1 cellular context compared by ENCODE assay signal in the genomic region with DNA sequence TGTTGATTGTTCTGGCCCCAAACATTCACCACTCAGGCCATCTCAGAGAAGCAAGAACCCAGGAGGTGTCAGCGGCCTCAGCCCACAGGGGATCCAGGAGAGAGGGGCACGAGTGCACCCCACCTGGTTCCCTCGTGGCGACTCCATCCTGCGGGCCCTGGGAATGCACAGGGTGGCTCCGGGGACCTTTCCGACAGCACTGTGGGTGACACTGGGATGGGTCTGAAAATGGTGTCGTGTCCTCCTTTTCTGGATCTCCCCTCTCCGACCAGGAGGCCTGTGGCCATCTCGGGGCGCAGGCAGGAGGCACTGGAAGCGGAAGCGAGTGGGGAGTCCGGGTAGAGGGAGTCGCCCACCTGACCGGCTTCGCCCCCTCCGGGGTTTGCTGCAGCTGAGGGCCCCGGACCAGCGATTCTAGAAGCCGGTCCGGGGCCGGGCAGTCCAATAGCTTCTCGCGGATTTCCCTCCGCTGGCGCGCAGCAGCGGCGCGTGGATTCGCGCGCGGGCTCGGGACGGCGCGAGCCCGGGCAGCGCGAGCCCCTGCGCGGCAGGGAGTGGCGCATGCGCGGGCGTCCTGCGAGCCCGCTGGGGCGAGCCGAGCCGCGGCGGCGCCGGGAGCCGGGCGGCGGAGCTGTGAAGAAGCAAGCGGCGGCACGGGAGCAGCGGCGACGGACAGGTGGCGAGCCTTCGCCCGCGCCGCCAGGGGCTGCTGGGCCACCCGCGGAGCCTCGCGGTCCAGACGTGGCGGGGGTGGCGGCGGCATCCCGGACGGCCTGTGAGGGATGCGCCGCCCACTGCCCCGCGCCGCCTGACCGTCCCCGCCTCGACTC.
TF ChIP-seq lines count a peak whose summit lies in the region.

A gene with protein sequence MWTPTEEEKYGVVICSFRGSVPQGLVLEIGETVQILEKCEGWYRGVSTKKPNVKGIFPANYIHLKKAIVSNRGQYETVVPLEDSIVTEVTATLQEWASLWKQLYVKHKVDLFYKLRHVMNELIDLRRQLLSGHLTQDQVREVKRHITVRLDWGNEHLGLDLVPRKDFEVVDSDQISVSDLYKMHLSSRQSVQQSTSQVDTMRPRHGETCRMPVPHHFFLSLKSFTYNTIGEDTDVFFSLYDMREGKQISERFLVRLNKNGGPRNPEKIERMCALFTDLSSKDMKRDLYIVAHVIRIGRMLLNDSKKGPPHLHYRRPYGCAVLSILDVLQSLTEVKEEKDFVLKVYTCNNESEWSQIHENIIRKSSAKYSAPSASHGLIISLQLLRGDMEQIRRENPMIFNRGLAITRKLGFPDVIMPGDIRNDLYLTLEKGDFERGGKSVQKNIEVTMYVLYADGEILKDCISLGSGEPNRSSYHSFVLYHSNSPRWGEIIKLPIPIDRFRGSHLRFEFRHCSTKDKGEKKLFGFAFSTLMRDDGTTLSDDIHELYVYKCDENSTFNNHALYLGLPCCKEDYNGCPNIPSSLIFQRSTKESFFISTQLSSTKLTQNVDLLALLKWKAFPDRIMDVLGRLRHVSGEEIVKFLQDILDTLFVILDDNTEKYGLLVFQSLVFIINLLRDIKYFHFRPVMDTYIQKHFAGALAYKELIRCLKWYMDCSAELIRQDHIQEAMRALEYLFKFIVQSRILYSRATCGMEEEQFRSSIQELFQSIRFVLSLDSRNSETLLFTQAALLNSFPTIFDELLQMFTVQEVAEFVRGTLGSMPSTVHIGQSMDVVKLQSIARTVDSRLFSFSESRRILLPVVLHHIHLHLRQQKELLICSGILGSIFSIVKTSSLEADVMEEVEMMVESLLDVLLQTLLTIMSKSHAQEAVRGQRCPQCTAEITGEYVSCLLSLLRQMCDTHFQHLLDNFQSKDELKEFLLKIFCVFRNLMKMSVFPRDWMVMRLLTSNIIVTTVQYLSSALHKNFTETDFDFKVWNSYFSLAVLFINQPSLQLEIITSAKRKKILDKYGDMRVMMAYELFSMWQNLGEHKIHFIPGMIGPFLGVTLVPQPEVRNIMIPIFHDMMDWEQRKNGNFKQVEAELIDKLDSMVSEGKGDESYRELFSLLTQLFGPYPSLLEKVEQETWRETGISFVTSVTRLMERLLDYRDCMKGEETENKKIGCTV (N-terminal part only) (plus strand): TSS at position 579 of the 830 bp plus-strand sequence. CDS start 337 bp downstream, outside the sequence.

TF ChIP-seq in WTC11, 78 proteins besides CTCF, POLR2A, EP300 and RAD21 (continued from another document):
- TF ChIP-seq, protein P1, sequence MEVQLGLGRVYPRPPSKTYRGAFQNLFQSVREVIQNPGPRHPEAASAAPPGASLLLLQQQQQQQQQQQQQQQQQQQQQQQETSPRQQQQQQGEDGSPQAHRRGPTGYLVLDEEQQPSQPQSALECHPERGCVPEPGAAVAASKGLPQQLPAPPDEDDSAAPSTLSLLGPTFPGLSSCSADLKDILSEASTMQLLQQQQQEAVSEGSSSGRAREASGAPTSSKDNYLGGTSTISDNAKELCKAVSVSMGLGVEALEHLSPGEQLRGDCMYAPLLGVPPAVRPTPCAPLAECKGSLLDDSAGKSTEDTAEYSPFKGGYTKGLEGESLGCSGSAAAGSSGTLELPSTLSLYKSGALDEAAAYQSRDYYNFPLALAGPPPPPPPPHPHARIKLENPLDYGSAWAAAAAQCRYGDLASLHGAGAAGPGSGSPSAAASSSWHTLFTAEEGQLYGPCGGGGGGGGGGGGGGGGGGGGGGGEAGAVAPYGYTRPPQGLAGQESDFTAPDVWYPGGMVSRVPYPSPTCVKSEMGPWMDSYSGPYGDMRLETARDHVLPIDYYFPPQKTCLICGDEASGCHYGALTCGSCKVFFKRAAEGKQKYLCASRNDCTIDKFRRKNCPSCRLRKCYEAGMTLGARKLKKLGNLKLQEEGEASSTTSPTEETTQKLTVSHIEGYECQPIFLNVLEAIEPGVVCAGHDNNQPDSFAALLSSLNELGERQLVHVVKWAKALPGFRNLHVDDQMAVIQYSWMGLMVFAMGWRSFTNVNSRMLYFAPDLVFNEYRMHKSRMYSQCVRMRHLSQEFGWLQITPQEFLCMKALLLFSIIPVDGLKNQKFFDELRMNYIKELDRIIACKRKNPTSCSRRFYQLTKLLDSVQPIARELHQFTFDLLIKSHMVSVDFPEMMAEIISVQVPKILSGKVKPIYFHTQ (CRISPR knock-in tag; IDR thresholded peaks at IDR 0.05), result no peak
- TF ChIP-seq, protein P2, sequence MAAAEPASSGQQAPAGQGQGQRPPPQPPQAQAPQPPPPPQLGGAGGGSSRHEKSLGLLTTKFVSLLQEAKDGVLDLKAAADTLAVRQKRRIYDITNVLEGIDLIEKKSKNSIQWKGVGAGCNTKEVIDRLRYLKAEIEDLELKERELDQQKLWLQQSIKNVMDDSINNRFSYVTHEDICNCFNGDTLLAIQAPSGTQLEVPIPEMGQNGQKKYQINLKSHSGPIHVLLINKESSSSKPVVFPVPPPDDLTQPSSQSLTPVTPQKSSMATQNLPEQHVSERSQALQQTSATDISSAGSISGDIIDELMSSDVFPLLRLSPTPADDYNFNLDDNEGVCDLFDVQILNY (CRISPR knock-in tag; IDR thresholded peaks at IDR 0.05), result no peak
- TF ChIP-seq, protein P3, sequence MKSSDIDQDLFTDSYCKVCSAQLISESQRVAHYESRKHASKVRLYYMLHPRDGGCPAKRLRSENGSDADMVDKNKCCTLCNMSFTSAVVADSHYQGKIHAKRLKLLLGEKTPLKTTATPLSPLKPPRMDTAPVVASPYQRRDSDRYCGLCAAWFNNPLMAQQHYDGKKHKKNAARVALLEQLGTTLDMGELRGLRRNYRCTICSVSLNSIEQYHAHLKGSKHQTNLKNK (CRISPR knock-in tag; IDR thresholded peaks at IDR 0.05), result no peak
